In the genomic region with DNA sequence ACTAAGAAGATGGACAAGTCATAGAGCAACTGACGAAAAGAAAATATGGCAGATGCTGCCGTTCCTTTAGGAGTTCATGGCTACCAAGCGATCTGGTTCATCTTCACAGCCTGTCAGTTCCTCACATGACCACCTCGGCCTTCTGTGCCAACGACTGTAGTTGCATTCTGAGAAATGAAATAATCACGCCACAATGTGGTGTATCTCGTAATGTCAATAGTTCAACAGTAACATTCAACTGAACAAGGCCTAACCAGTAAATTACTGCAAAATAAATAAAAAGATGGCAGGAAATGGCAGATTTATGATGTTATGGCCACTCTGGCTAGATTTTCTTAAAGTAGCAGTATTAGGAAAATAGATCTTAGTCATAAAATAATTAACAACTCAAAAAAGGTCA, we compare ENCODE assay signal across 11 cellular contexts. TPM values are rescaled to one million over a fixed set of nuclear protein-coding genes. Genes with fewer than 3 reads are reported as not detected.
A peak's percentile ranks its signal among the peaks of the same experiment; 100 is the strongest.
DNase-seq lines count a peak whose midpoint lies in the region; ATAC-seq and TF ChIP-seq lines count a peak whose summit lies in the region.
"Had no signal": no experiment of that assay in that cellular context is flagged by ENCODE, and none has a peak within 500 bp of the region (broad histone marks: within the 10 kb centered on the region; RNA-seq: fewer than 3 reads in every experiment).

No MANE protein-coding gene starts in this region.

- TF ChIP-seq CTCF in spleen (IDR thresholded peaks at IDR 0.05 in 8 of 11, conservative IDR thresholded peaks at IDR 0.05 in 3 of 11) = peak in 2 of 11 experiments; percentile 15 to 20
- TF ChIP-seq CTCF in sigmoid colon (IDR thresholded peaks at IDR 0.05) = no peak

- WGBS in spleen, 5 donors = 68 to 83% (median 74%) methylated on average over 7 of the region's 7 CpGs
- 15 to 53% methylated on average over 7 of the region's 7 CpGs for WGBS in sigmoid colon, 2 donors

- CTCF ChIA-PET in activated CD4-positive, alpha-beta T cell treated with anti-CD3 and anti-CD28 coated beads for 36 hours (lab: Charles Lee) = interaction anchor here (0.7 to 1.4 kb wide), 2 partner anchors 8 to 48 kb away, joined by 3 to 5 read pairs; no protein-coding TSS in a partner anchor

- TF ChIP-seq POLR2A in spleen (IDR thresholded peaks at IDR 0.05) = no peak
- TF ChIP-seq POLR2A in sigmoid colon (IDR thresholded peaks at IDR 0.05) = no peak

- peaks cover 67% of the 10 kb centered on the region for H3K4me1 Mint-ChIP-seq in activated CD4-positive, alpha-beta T cell treated with anti-CD3 and anti-CD28 coated beads for 36 hours
- peaks cover 83% of the 10 kb centered on the region for H3K4me1 Mint-ChIP-seq in activated naive CD8-positive, alpha-beta T cell treated with anti-CD3 and anti-CD28 coated beads, Interleukin-2, amount 50 U/mL, for 24 hours

- peak overlapping the region; percentile 88 for H3K27ac Mint-ChIP-seq in activated CD4-positive, alpha-beta T cell treated with anti-CD3 and anti-CD28 coated beads for 36 hours
- peak overlapping the region; percentile 82 for H3K27ac Mint-ChIP-seq in activated naive CD8-positive, alpha-beta T cell treated with anti-CD3 and anti-CD28 coated beads, Interleukin-2, amount 50 U/mL, for 24 hours
- H3K27ac Mint-ChIP-seq: nephron progenitor cell had no signal

- no peaks in the 10 kb centered on the region for H3K9me3 ChIP-seq in spleen
- H3K9me3 ChIP-seq in sigmoid colon = no peaks in the 10 kb centered on the region

- POLR2A ChIA-PET in activated CD4-positive, alpha-beta T cell treated with anti-CD3 and anti-CD28 coated beads for 36 hours (lab: Charles Lee) = no interaction called here

- intact Hi-C loops in activated CD4-positive, alpha-beta T cell treated with anti-CD3 and anti-CD28 coated beads for 36 hours (cut with DNase I, micrococcal nuclease) = loop anchor here in 1 of 2 experiments (1.0 kb wide), 1 partner anchor 9 kb away; no protein-coding TSS in a partner anchor
- intact Hi-C loops in spleen (cut with DNase I; ENCODE audit: low total_unique reads) = no loop called here
- intact Hi-C loops in sigmoid colon (cut with DNase I) = no loop called here

- peak; percentile 67 for DNase-seq in activated CD4-positive, alpha-beta T cell treated with anti-CD3 and anti-CD28 coated beads for 36 hours
- DNase-seq in activated CD4-positive, alpha-beta T cell treated with anti-CD3 and anti-CD28 coated beads for 1 hour = no peak
- peak; percentile 32 for DNase-seq in T follicular helper cell (ENCODE audit: low read depth)
- no peak for DNase-seq in activated naive CD8-positive, alpha-beta T cell treated with anti-CD3 and anti-CD28 coated beads, Interleukin-2, amount 50 U/mL, for 24 hours
- DNase-seq in spleen = peak; percentile 68
- DNase-seq in sigmoid colon = no peak
- DNase-seq: ACHN, nephron progenitor cell had no signal

- peak overlapping the region in 1 of 8 donors; percentile 1 for H3K4me3 ChIP-seq in spleen
- no peak overlapping the region for H3K4me3 ChIP-seq in sigmoid colon

- H3K36me3 ChIP-seq in spleen (no peaks in the 10 kb centered on the region), sigmoid colon (no peaks in the 10 kb centered on the region)

- peak overlapping the region; percentile 63 for H3K4me3 Mint-ChIP-seq in activated CD4-positive, alpha-beta T cell treated with anti-CD3 and anti-CD28 coated beads for 36 hours
- H3K4me3 Mint-ChIP-seq in activated naive CD8-positive, alpha-beta T cell treated with anti-CD3 and anti-CD28 coated beads, Interleukin-2, amount 50 U/mL, for 24 hours = peak overlapping the region; percentile 71
- H3K4me3 Mint-ChIP-seq: nephron progenitor cell had no signal

- H3K36me3 Mint-ChIP-seq in activated CD4-positive, alpha-beta T cell treated with anti-CD3 and anti-CD28 coated beads for 36 hours (ENCODE audit: low read depth) = no peaks in the 10 kb centered on the region
- no peaks in the 10 kb centered on the region for H3K36me3 Mint-ChIP-seq in activated naive CD8-positive, alpha-beta T cell treated with anti-CD3 and anti-CD28 coated beads, Interleukin-2, amount 50 U/mL, for 24 hours (ENCODE audit: low read depth)

- no peaks in the 10 kb centered on the region for H3K27me3 Mint-ChIP-seq in activated CD4-positive, alpha-beta T cell treated with anti-CD3 and anti-CD28 coated beads for 36 hours
- H3K27me3 Mint-ChIP-seq in activated naive CD8-positive, alpha-beta T cell treated with anti-CD3 and anti-CD28 coated beads, Interleukin-2, amount 50 U/mL, for 24 hours = no peaks in the 10 kb centered on the region

- H3K27me3 ChIP-seq in spleen (replicated peaks in 1 of 7) (peaks cover 0 to 19% (median 0%) of the 10 kb centered on the region in 7 donors), sigmoid colon (peaks cover 0 to 7% (median 0%) of the 10 kb centered on the region in 3 donors)

- H3K27ac ChIP-seq in spleen (peak overlapping the region in 7 of 8 donors; percentile 52 to 90 (median 85)), sigmoid colon (peak overlapping the region in 1 of 4 donors; percentile 4)

- H3K4me1 ChIP-seq in spleen (peaks cover 16 to 100% (median 59%) of the 10 kb centered on the region in 6 donors), sigmoid colon (peaks cover 0 to 12% (median 11%) of the 10 kb centered on the region in 4 donors)

- no peaks in the 10 kb centered on the region for H3K9me3 Mint-ChIP-seq in activated CD4-positive, alpha-beta T cell treated with anti-CD3 and anti-CD28 coated beads for 36 hours (ENCODE audit: low read depth)
- H3K9me3 Mint-ChIP-seq in activated naive CD8-positive, alpha-beta T cell treated with anti-CD3 and anti-CD28 coated beads, Interleukin-2, amount 50 U/mL, for 24 hours = no peaks in the 10 kb centered on the region
- H3K9me3 Mint-ChIP-seq: nephron progenitor cell had no signal

- no peak for TF ChIP-seq EP300 in sigmoid colon (IDR thresholded peaks at IDR 0.05)

- peak; percentile 21 for ATAC-seq in activated CD4-positive, alpha-beta T cell treated with anti-CD3 and anti-CD28 coated beads for 36 hours
- ATAC-seq in activated naive CD8-positive, alpha-beta T cell treated with anti-CD3 and anti-CD28 coated beads, Interleukin-2, amount 50 U/mL, for 24 hours = peak; percentile 26
- ATAC-seq in GM18907 (IDR thresholded peaks at IDR 0.05; ENCODE audit: unreplicated experiment) (no peak), GM21619 (IDR thresholded peaks at IDR 0.05; ENCODE audit: unreplicated experiment) (no peak)
- ATAC-seq: Panc1 had no signal

RNA-seq across cellular contexts. Expression of a gene that starts 4.4 kb away (rescaled TPM):
- total RNA-seq in activated CD4-positive, alpha-beta T cell treated with anti-CD3 and anti-CD28 coated beads for 36 hours = 10 to 100 TPM; 10.5 to 12.2 TPM
- 10 to 100 TPM; 22.9 to 40.2 (median 29.5) TPM for total RNA-seq in spleen
- polyA plus RNA-seq in spleen = 1 to 10 TPM; 1.6 to 2.2 (median 2.0) TPM
- total RNA-seq in sigmoid colon = 1 to 10 TPM; 1.6 to 2.8 (median 1.8) TPM
- polyA plus RNA-seq in sigmoid colon = 1 to 10 TPM; 1.6 to 4.6 (median 1.8) TPM

Comparison
In these comparisons a context has a peak if more than half of its experiments do, and no peak if none do; other contexts are left out.
1. DNase-seq: peak in activated CD4-positive, alpha-beta T cell treated with anti-CD3 and anti-CD28 coated beads for 36 hours (single experiment), T follicular helper cell (single experiment) and spleen (single experiment); none in activated CD4-positive, alpha-beta T cell treated with anti-CD3 and anti-CD28 coated beads for 1 hour (single experiment), activated naive CD8-positive, alpha-beta T cell treated with anti-CD3 and anti-CD28 coated beads, Interleukin-2, amount 50 U/mL, for 24 hours (single experiment) and sigmoid colon (single experiment).
2. ATAC-seq: peak in activated CD4-positive, alpha-beta T cell treated with anti-CD3 and anti-CD28 coated beads for 36 hours (single experiment) and activated naive CD8-positive, alpha-beta T cell treated with anti-CD3 and anti-CD28 coated beads, Interleukin-2, amount 50 U/mL, for 24 hours (single experiment); none in GM18907 (single experiment) and GM21619 (single experiment).